ENCODE assay signal across 22 cellular contexts in the genomic region with DNA sequence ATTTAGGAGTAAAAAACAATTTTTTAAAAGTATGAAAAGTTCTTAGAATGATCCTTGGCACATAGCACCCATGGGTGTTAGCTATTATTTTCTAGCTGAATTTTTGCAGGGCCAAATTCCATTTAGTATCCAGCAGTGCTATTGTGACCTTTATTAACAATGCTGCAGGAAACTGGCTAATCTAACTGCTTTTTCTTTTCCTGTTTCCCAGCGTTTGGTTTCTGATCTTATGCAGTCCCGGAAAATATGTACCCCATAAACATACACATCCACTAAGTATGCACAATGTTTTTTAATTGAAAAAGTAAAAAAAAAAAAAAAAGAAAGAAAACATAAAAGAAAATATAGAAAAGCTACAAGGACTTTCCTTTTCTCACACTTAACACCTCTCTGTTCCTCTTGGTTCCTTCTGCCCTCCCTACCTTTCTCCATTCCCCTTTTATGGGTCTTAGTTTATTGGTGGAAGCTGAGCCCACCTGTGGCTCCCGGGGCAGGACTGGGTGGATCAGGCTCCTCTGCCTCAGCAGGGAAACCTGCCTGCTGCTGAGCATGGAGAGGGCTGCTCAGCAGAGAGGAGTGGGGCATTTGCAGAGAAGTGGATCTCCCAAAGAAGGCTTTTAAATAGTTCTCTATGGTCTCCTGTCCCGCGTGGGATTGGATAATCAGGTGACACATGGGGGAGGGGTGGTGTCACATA. TPM values are rescaled to one million over a fixed set of nuclear protein-coding genes. Genes with fewer than 3 reads are reported as not detected.
DNase-seq lines count a peak whose midpoint lies in the region; TF ChIP-seq lines count a peak whose summit lies in the region.
"Had no signal": no experiment of that assay in that cellular context is flagged by ENCODE, and none has a peak within 500 bp of the region (broad histone marks: within the 10 kb centered on the region; RNA-seq: fewer than 3 reads in every experiment).

No MANE protein-coding gene starts in this region.

- no peak for TF ChIP-seq CTCF in A673 (conservative IDR thresholded peaks at IDR 0.05; ENCODE audit: low read depth, low read length)
- no peak for TF ChIP-seq CTCF in endodermal cell (conservative IDR thresholded peaks at IDR 0.05)
- no peak for TF ChIP-seq CTCF in suprapubic skin (IDR thresholded peaks at IDR 0.05)

- H3K36me3 Mint-ChIP-seq in endodermal cell (ENCODE audit: low read depth), result no peaks in the 10 kb centered on the region
- no peaks in the 10 kb centered on the region for H3K36me3 Mint-ChIP-seq in activated T-helper 2 cell treated with anti-CD3 and anti-CD28 coated beads, Interferon-gamma antibody, Interleukin-2, Interleukin-4, amounts not matched to agents 10 μg/mL and 5 μg/mL and 100 μg/mL, durations not matched to agents 14 hours and 24 hours and 36 hours (ENCODE audit: low read depth)
- H3K36me3 Mint-ChIP-seq: CD8-positive, alpha-beta memory T cell; IgD-negative memory B cell had no signal

- DNase-seq in A673 (ENCODE audit: low spot score) (peak; percentile 57), H7 (peak; percentile 38), endodermal cell (peak; percentile 72), lung microvascular endothelial cell (ENCODE audit: low read depth in 2 of 2) (peak; percentile 39 to 65), DMS79 treated with DMSO at 0.1 percent for 48 hours (lab: John Stamatoyannopoulos, UW) (no peak), suprapubic skin (ENCODE audit: low spot score in 2 of 2) (no peak)
- DNase-seq in activated T-helper 2 cell treated with anti-CD3 and anti-CD28 coated beads, Interferon-gamma antibody, Interleukin-2, Interleukin-4, amounts not matched to agents 10 μg/mL and 5 μg/mL and 100 μg/mL, durations not matched to agents 14 hours and 24 hours and 36 hours (ENCODE audit: low spot score), result no peak
- DNase-seq: CD8-positive, alpha-beta memory T cell; DMS53; H9; Karpas-422; MM.1S; NCI-H1092; NCI-H1436 treated with DMSO at 0.1 percent for 48 hours; NCI-H2029 treated with DMSO at 0.1 percent for 48 hours; NCI-H446 treated with DMSO at 0.1 percent for 48 hours; PC-3; RPMI8226; SHP77 treated with DMSO at 0.1 percent for 48 hours; SK-N-SH had no signal

- H3K27me3 ChIP-seq in A673 (replicated peaks; ENCODE audit: insufficient read depth, low read depth, low read length, poor library complexity) (no peaks in the 10 kb centered on the region), H7 (ENCODE audit: control insufficient read depth, insufficient read depth, low read length) (no peaks in the 10 kb centered on the region), endodermal cell (ENCODE audit: control insufficient read depth, insufficient read depth, low read length, poor library complexity, severe bottlenecking) (no peaks in the 10 kb centered on the region), suprapubic skin (no peaks in the 10 kb centered on the region)
- H3K27me3 ChIP-seq: BLaER1 treated with 17β-estradiol and CSF1 and Interleukin-3, amounts not matched to agents 10 nM and 100 nM had no signal

- H3K4me3 ChIP-seq in A673 (ENCODE audit: low read depth, low read length, poor library complexity, severe bottlenecking), result no peak overlapping the region
- H3K4me3 ChIP-seq in H7 (ENCODE audit: insufficient read depth, low read depth, low read length), result no peak overlapping the region
- H3K4me3 ChIP-seq in endodermal cell (ENCODE audit: low read length), result no peak overlapping the region
- no peak overlapping the region for H3K4me3 ChIP-seq in suprapubic skin
- H3K4me3 ChIP-seq: BLaER1 treated with 17β-estradiol and CSF1 and Interleukin-3, amounts not matched to agents 10 nM and 100 nM had no signal

- H3K4me3 Mint-ChIP-seq in endodermal cell, result no peak overlapping the region
- no peak overlapping the region for H3K4me3 Mint-ChIP-seq in activated T-helper 2 cell treated with anti-CD3 and anti-CD28 coated beads, Interferon-gamma antibody, Interleukin-2, Interleukin-4, amounts not matched to agents 10 μg/mL and 5 μg/mL and 100 μg/mL, durations not matched to agents 14 hours and 24 hours and 36 hours (ENCODE audit: low read depth)
- H3K4me3 Mint-ChIP-seq: CD8-positive, alpha-beta memory T cell; IgD-negative memory B cell had no signal

- H3K27me3 Mint-ChIP-seq in endodermal cell (ENCODE audit: insufficient read depth), result no peaks in the 10 kb centered on the region
- H3K27me3 Mint-ChIP-seq in activated T-helper 2 cell treated with anti-CD3 and anti-CD28 coated beads, Interferon-gamma antibody, Interleukin-2, Interleukin-4, amounts not matched to agents 10 μg/mL and 5 μg/mL and 100 μg/mL, durations not matched to agents 14 hours and 24 hours and 36 hours (ENCODE audit: low read depth), result peaks cover 14% of the 10 kb centered on the region
- H3K27me3 Mint-ChIP-seq: IgD-negative memory B cell had no signal

- POLR2A ChIA-PET in A673 (lab: Charles Lee; ENCODE audit: low non-redundant PET), result no interaction called here

- no peak for TF ChIP-seq EP300 in suprapubic skin (IDR thresholded peaks at IDR 0.05)

- no peak overlapping the region for H3K27ac Mint-ChIP-seq in endodermal cell
- H3K27ac Mint-ChIP-seq in activated T-helper 2 cell treated with anti-CD3 and anti-CD28 coated beads, Interferon-gamma antibody, Interleukin-2, Interleukin-4, amounts not matched to agents 10 μg/mL and 5 μg/mL and 100 μg/mL, durations not matched to agents 14 hours and 24 hours and 36 hours, result no peak overlapping the region
- H3K27ac Mint-ChIP-seq: CD8-positive, alpha-beta memory T cell; IgD-negative memory B cell had no signal

- 63 to 82% methylated on average over 2 to 5 of the region's 5 CpGs for WGBS in endodermal cell (ENCODE audit: insufficient coverage in 1 of 2, insufficient read length in 1 of 2), 2 experiments
- WGBS in suprapubic skin, result 52% methylated on average over 5 of the region's 5 CpGs

- H3K4me1 Mint-ChIP-seq in endodermal cell, result peaks cover 13% of the 10 kb centered on the region
- no peaks in the 10 kb centered on the region for H3K4me1 Mint-ChIP-seq in activated T-helper 2 cell treated with anti-CD3 and anti-CD28 coated beads, Interferon-gamma antibody, Interleukin-2, Interleukin-4, amounts not matched to agents 10 μg/mL and 5 μg/mL and 100 μg/mL, durations not matched to agents 14 hours and 24 hours and 36 hours (ENCODE audit: low read depth)
- H3K4me1 Mint-ChIP-seq: CD8-positive, alpha-beta memory T cell had no signal

- no TSS peak for BruUV-seq in A673 (replicated peaks; lab: Mats Ljungman, UMichigan)

- CTCF ChIA-PET in A673 (lab: Charles Lee), result interaction anchor here (1.4 kb wide), 1 partner anchor 11 kb away, joined by 3 read pairs; no protein-coding TSS in a partner anchor

- H3K9me3 ChIP-seq in A673 (ENCODE audit: low read depth, low read length, poor library complexity, severe bottlenecking) (no peaks in the 10 kb centered on the region), endodermal cell (ENCODE audit: control insufficient read depth, low read length) (no peaks in the 10 kb centered on the region), suprapubic skin (no peaks in the 10 kb centered on the region)
- H3K9me3 ChIP-seq: BLaER1 treated with 17β-estradiol and CSF1 and Interleukin-3, amounts not matched to agents 10 nM and 100 nM; SK-N-SH had no signal

- no peak overlapping the region for H3K9ac ChIP-seq in endodermal cell (ENCODE audit: extremely low read depth, low read length, poor library complexity, severe bottlenecking)
- H3K9ac ChIP-seq: BLaER1 treated with 17β-estradiol and CSF1 and Interleukin-3, amounts not matched to agents 10 nM and 100 nM; SK-N-SH had no signal

- H3K36me3 ChIP-seq in A673 (ENCODE audit: insufficient read depth, low read length, poor library complexity, severe bottlenecking) (no peaks in the 10 kb centered on the region), H7 (replicated peaks; ENCODE audit: control insufficient read depth, insufficient read depth, low read length) (no peaks in the 10 kb centered on the region), endodermal cell (ENCODE audit: control insufficient read depth, insufficient read depth, low read length) (no peaks in the 10 kb centered on the region), suprapubic skin (no peaks in the 10 kb centered on the region)
- H3K36me3 ChIP-seq: BLaER1 treated with 17β-estradiol and CSF1 and Interleukin-3, amounts not matched to agents 10 nM and 100 nM had no signal

- no peaks in the 10 kb centered on the region for H3K9me3 Mint-ChIP-seq in endodermal cell
- H3K9me3 Mint-ChIP-seq in activated T-helper 2 cell treated with anti-CD3 and anti-CD28 coated beads, Interferon-gamma antibody, Interleukin-2, Interleukin-4, amounts not matched to agents 10 μg/mL and 5 μg/mL and 100 μg/mL, durations not matched to agents 14 hours and 24 hours and 36 hours, result no peaks in the 10 kb centered on the region
- H3K9me3 Mint-ChIP-seq: CD8-positive, alpha-beta memory T cell; H9; IgD-negative memory B cell had no signal

- no peak for TF ChIP-seq POLR2A in suprapubic skin (IDR thresholded peaks at IDR 0.05)

- peaks cover 14% of the 10 kb centered on the region for H3K4me1 ChIP-seq in A673 (ENCODE audit: insufficient read depth, low read length, poor library complexity, severe bottlenecking)
- H3K4me1 ChIP-seq in endodermal cell (ENCODE audit: control insufficient read depth, insufficient read depth, low read length), result no peaks in the 10 kb centered on the region
- peaks cover 6% of the 10 kb centered on the region for H3K4me1 ChIP-seq in suprapubic skin
- H3K4me1 ChIP-seq: BLaER1 treated with 17β-estradiol and CSF1 and Interleukin-3, amounts not matched to agents 10 nM and 100 nM had no signal

- H3K27ac ChIP-seq in A673 (ENCODE audit: low read depth, low read length, poor library complexity, severe bottlenecking) (peak overlapping the region; percentile 46), endodermal cell (ENCODE audit: low read depth, low read length) (no peak overlapping the region), suprapubic skin (no peak overlapping the region)
- H3K27ac ChIP-seq: BLaER1 treated with 17β-estradiol and CSF1 and Interleukin-3, amounts not matched to agents 10 nM and 100 nM had no signal

- intact Hi-C loops in A673 (cut with micrococcal nuclease; ENCODE audit: unreplicated experiment), result no loop called here
- intact Hi-C loops in activated T-helper 2 cell treated with anti-CD3 and anti-CD28 coated beads, Interferon-gamma antibody, Interleukin-2, Interleukin-4, amounts not matched to agents 10 μg/mL and 5 μg/mL and 100 μg/mL, durations not matched to agents 14 hours and 24 hours and 36 hours (cut with micrococcal nuclease), result no loop called here

RNA-seq across cellular contexts. Expression of a gene that starts 9.3 kb away (rescaled TPM):
- total RNA-seq in A673 (2021), result 2.2 and 3.0 TPM in 2 replicates
- total RNA-seq in H7 (2014; rRNA removed; shearing (Covaris generic)), result 1.3 and 2.1 TPM in 2 replicates
- total RNA-seq in endodermal cell, result 10 to 100 TPM in 1 of 2 donors, 1 to 10 TPM in 1; 1.2 to 10.2 TPM
- 21.9 TPM for polyA plus RNA-seq in endodermal cell (2013, experiment 1 of 2)
- 19.8 TPM for polyA plus RNA-seq in endodermal cell (2013, experiment 2 of 2)
- under 0.01 TPM in 2 replicates for total RNA-seq in lung microvascular endothelial cell
- total RNA-seq in activated T-helper 2 cell treated with anti-CD3 and anti-CD28 coated beads, Interferon-gamma antibody, Interleukin-2, Interleukin-4, amounts not matched to agents 10 μg/mL and 5 μg/mL and 100 μg/mL, durations not matched to agents 14 hours and 24 hours and 36 hours, result 6.7 and 7.8 TPM in 2 replicates
- total RNA-seq in suprapubic skin, result 10 to 100 TPM in 3 of 4 donors, 1 to 10 TPM in 1; 9.2 to 18.2 (median 11.6) TPM

Comparison
In these comparisons a context has a peak if more than half of its experiments do, and no peak if none do; other contexts are left out.
1. DNase-seq: peak in A673 (single experiment), H7 (single experiment), endodermal cell (single experiment) and lung microvascular endothelial cell (2 of 2); none in DMS79 treated with DMSO at 0.1 percent for 48 hours (single experiment), activated T-helper 2 cell treated with anti-CD3 and anti-CD28 coated beads, Interferon-gamma antibody, Interleukin-2, Interleukin-4, amounts not matched to agents 10 μg/mL and 5 μg/mL and 100 μg/mL, durations not matched to agents 14 hours and 24 hours and 36 hours (single experiment) and suprapubic skin (0 of 2).